In genomic region chr1:1833456-1833855, GRCh38 we compare ENCODE assay signal across 11 cellular contexts. TPM values are rescaled to one million over a fixed set of nuclear protein-coding genes. Genes with fewer than 3 reads are reported as not detected.
DNase-seq lines count a peak whose midpoint lies in the region; ATAC-seq and TF ChIP-seq lines count a peak whose summit lies in the region.
"Had no signal": no experiment of that assay in that cellular context is flagged by ENCODE, and none has a peak within 500 bp of the region (broad histone marks: within the 10 kb centered on the region; RNA-seq: fewer than 3 reads in every experiment).

No MANE protein-coding gene starts in this region.

- no peaks in the 10 kb centered on the region for H3K27me3 ChIP-seq in GM23338 (ENCODE audit: insufficient read depth)
- H3K27me3 ChIP-seq in left ventricle myocardium inferior (ENCODE audit: low read depth): no peaks in the 10 kb centered on the region
- no peaks in the 10 kb centered on the region for H3K27me3 ChIP-seq in prostate gland (replicated peaks; ENCODE audit: insufficient read depth)
- H3K27me3 ChIP-seq: upper lobe of right lung had no signal

- no peak; the same call in 2 of the 3 replicates for ATAC-seq in GM23338
- ATAC-seq in activated B cell treated with CpG ODN at 0.5 μM for 24 hours (ENCODE audit: low read depth): peak; percentile 76
- no peak for ATAC-seq in GM21515 (IDR thresholded peaks at IDR 0.05; ENCODE audit: unreplicated experiment)
- no peak for ATAC-seq in GM19035 (IDR thresholded peaks at IDR 0.05; ENCODE audit: unreplicated experiment)

- H3K4me3 ChIP-seq in GM23338 (no peak overlapping the region), left ventricle myocardium inferior (no peak overlapping the region), prostate gland (no peak overlapping the region)
- H3K4me3 ChIP-seq: upper lobe of right lung had no signal

- peaks cover 34% of the 10 kb centered on the region for H3F3A ChIP-seq in GM23338 (replicated peaks; ENCODE audit: low read depth)

- H3K79me2 ChIP-seq in GM23338 (replicated peaks; ENCODE audit: insufficient read depth): peaks cover 100% of the 10 kb centered on the region

- WGBS in prostate gland: 62% methylated on average over 10 of the region's 10 CpGs

- H3K27ac ChIP-seq in GM23338 (ENCODE audit: low read depth) (peak overlapping the region; percentile 76; the same call in 1 of the 2 replicates), left ventricle myocardium inferior (replicated peaks) (peak overlapping the region; percentile 38), prostate gland (peak overlapping the region; percentile 29 to 35)
- H3K27ac ChIP-seq: upper lobe of right lung had no signal

- H3K27me3 Mint-ChIP-seq in GM23338 (ENCODE audit: insufficient read depth, low read depth, poor library complexity): peaks cover 7% of the 10 kb centered on the region
- H3K27me3 Mint-ChIP-seq in activated B cell treated with CpG ODN at 0.5 μM for 24 hours: no peaks in the 10 kb centered on the region
- H3K27me3 Mint-ChIP-seq in MCF 10A (ENCODE audit: insufficient read depth, unreplicated experiment): no peaks in the 10 kb centered on the region

- H4K20me1 ChIP-seq in GM23338 (replicated peaks; ENCODE audit: insufficient read depth): peaks cover 46% of the 10 kb centered on the region

- H3K4me1 ChIP-seq in GM23338 (ENCODE audit: insufficient read depth) (0 out of 2 replicates have a peak, but pooled peaks cover 5% of the 10 kb centered on the region), left ventricle myocardium inferior (peaks cover 36% of the 10 kb centered on the region), prostate gland (replicated peaks) (peaks cover 12% of the 10 kb centered on the region)

- TF ChIP-seq POLR2A in prostate gland (IDR thresholded peaks at IDR 0.05): no peak

- H2AFZ ChIP-seq in GM23338: no peak overlapping the region

- intact Hi-C loops in activated B cell treated with CpG ODN at 0.5 μM for 24 hours (cut with micrococcal nuclease): loop anchor here (2.0 to 5.0 kb wide), 3 partner anchors 13 to 56 kb away; partner anchors contain the start of gene NADK
- intact Hi-C loops in left ventricle myocardium inferior (cut with micrococcal nuclease): no loop called here
- intact Hi-C loops in prostate gland (cut with DNase I): no loop called here
- intact Hi-C loops in MCF 10A (cut with micrococcal nuclease): no loop called here

- no peaks in the 10 kb centered on the region for H3K9me3 Mint-ChIP-seq in GM23338
- H3K9me3 Mint-ChIP-seq in activated B cell treated with CpG ODN at 0.5 μM for 24 hours: no peaks in the 10 kb centered on the region
- H3K9me3 Mint-ChIP-seq in MCF 10A (ENCODE audit: unreplicated experiment): no peaks in the 10 kb centered on the region
- H3K9me3 Mint-ChIP-seq: T-helper 1 cell treated with Interleukin-12 subunit alpha and Interleukin-12 subunit beta and Interleukin-4 antibody, amounts not matched to agents 30 μg/mL and 1 μg/mL, for 36 hours had no signal

- BruUV-seq in MCF 10A (replicated peaks; lab: Mats Ljungman, UMichigan): no TSS peak

- peaks cover 67% of the 10 kb centered on the region for H3K36me3 Mint-ChIP-seq in GM23338 (ENCODE audit: low read depth)
- peaks cover 62% of the 10 kb centered on the region for H3K36me3 Mint-ChIP-seq in activated B cell treated with CpG ODN at 0.5 μM for 24 hours (ENCODE audit: low read depth)
- peaks cover 62% of the 10 kb centered on the region for H3K36me3 Mint-ChIP-seq in MCF 10A (ENCODE audit: insufficient read depth, unreplicated experiment)

- H3K27ac Mint-ChIP-seq in GM23338 (peak overlapping the region; percentile 38), activated B cell treated with CpG ODN at 0.5 μM for 24 hours (peak overlapping the region; percentile 83), MCF 10A (ENCODE audit: low read depth, unreplicated experiment) (no peak overlapping the region)

- no peak for TF ChIP-seq CTCF in GM23338 (conservative IDR thresholded peaks at IDR 0.05; ENCODE audit: low read depth in 2 of 2)
- no peak for TF ChIP-seq CTCF in activated B cell treated with CpG ODN at 0.5 μM for 24 hours (IDR thresholded peaks at IDR 0.05)
- no peak for TF ChIP-seq CTCF in left ventricle myocardium inferior (IDR thresholded peaks at IDR 0.05; ENCODE audit: borderline replicate concordance)
- TF ChIP-seq CTCF in prostate gland (IDR thresholded peaks at IDR 0.05): no peak
- TF ChIP-seq CTCF in MCF 10A (IDR thresholded peaks at IDR 0.05; ENCODE audit: unreplicated experiment): no peak

- no peak overlapping the region for H3K4me2 ChIP-seq in GM23338

- CTCF ChIA-PET in activated B cell treated with CpG ODN at 0.5 μM for 24 hours (lab: Charles Lee) (interaction anchor here (1.2 kb wide), 1 partner anchor 72 kb away, joined by 4 read pairs; no protein-coding TSS in a partner anchor), MCF 10A (lab: Yijun Ruan, JAX) (interaction anchor here (0.8 kb wide), 1 partner anchor 74 kb away, joined by 3 read pairs; no protein-coding TSS in a partner anchor)

- no peak overlapping the region for H3K4me3 Mint-ChIP-seq in GM23338
- peak overlapping the region; percentile 74 for H3K4me3 Mint-ChIP-seq in activated B cell treated with CpG ODN at 0.5 μM for 24 hours
- no peak overlapping the region for H3K4me3 Mint-ChIP-seq in MCF 10A (ENCODE audit: unreplicated experiment)
- H3K4me3 Mint-ChIP-seq: T-helper 1 cell treated with Interleukin-12 subunit alpha and Interleukin-12 subunit beta and Interleukin-4 antibody, amounts not matched to agents 30 μg/mL and 1 μg/mL, for 36 hours had no signal

- peaks cover 18% of the 10 kb centered on the region for H3K4me1 Mint-ChIP-seq in GM23338
- peaks cover 58% of the 10 kb centered on the region for H3K4me1 Mint-ChIP-seq in activated B cell treated with CpG ODN at 0.5 μM for 24 hours
- peaks cover 21% of the 10 kb centered on the region for H3K4me1 Mint-ChIP-seq in MCF 10A (ENCODE audit: insufficient read depth, unreplicated experiment)

- POLR2A ChIA-PET in activated B cell treated with CpG ODN at 0.5 μM for 24 hours (lab: Charles Lee) (interaction anchor here (0.9 to 1.2 kb wide), 6 partner anchors 10 to 58 kb away, joined by 3 to 7 read pairs (median 4); no protein-coding TSS in a partner anchor), MCF 10A (lab: Yijun Ruan, JAX) (interaction anchor here (0.6 kb wide), 1 partner anchor 20 kb away, joined by 3 read pairs; no protein-coding TSS in a partner anchor)

- DNase-seq in GM23338 (ENCODE audit: low spot score) (no peak), activated B cell treated with CpG ODN at 0.5 μM for 24 hours (no peak), left ventricle myocardium inferior (no peak), prostate gland (ENCODE audit: low spot score) (peak; percentile 53), MCF 10A (ENCODE audit: unreplicated experiment) (no peak)
- DNase-seq: Calu3, NCI-H748 treated with DMSO at 0.1 percent for 48 hours, upper lobe of right lung had no signal

- H3K9me2 ChIP-seq in GM23338 (ENCODE audit: insufficient read depth): no peaks in the 10 kb centered on the region

- H3K9me3 ChIP-seq in left ventricle myocardium inferior (replicated peaks) (no peaks in the 10 kb centered on the region), prostate gland (no peaks in the 10 kb centered on the region)
- H3K9me3 ChIP-seq: upper lobe of right lung had no signal

- H3K36me3 ChIP-seq in GM23338 (ENCODE audit: insufficient read depth) (peaks cover 7% of the 10 kb centered on the region; the same call in 1 of the 2 replicates), left ventricle myocardium inferior (peaks cover 24% of the 10 kb centered on the region), prostate gland (no peaks in the 10 kb centered on the region)

TF ChIP-seq in GM23338, 12 proteins besides CTCF, POLR2A, EP300 and RAD21:
- TF ChIP-seq EZH2phosphoT487 (IDR thresholded peaks at IDR 0.05; ENCODE audit: unreplicated experiment) (no peak), JUNB (IDR thresholded peaks at IDR 0.05; ENCODE audit: unreplicated experiment) (no peak), POLR2AphosphoS5 (IDR thresholded peaks at IDR 0.05; ENCODE audit: low read depth) (no peak), NANOG (IDR thresholded peaks at IDR 0.05; ENCODE audit: borderline replicate concordance) (no peak), ETS1 (IDR thresholded peaks at IDR 0.05) (no peak), STAT1 (IDR thresholded peaks at IDR 0.05; ENCODE audit: unreplicated experiment) (no peak)

RNA-seq across cellular contexts. Expression of gene NADK, which starts 55.2 kb away (rescaled TPM):
- total RNA-seq in GM23338 (2014; rRNA removed; shearing (Covaris generic)): 62.8 and 73.2 TPM in 2 replicates
- polyA plus RNA-seq in GM23338 (2016; fragmentation: Nextera tagmentation; extraction: Ambion mirVana): 45.3 and 47.2 TPM in 2 replicates
- total RNA-seq in activated B cell treated with CpG ODN at 0.5 μM for 24 hours (106 and 122 TPM in 2 replicates), left ventricle myocardium inferior (25.3 TPM), prostate gland (10 to 100 TPM; 64.5 to 91.1 TPM), MCF 10A (2022) (106 and 107 TPM in 2 replicates)

RNA-seq across cellular contexts. Expression of gene GNB1, which starts 57.4 kb away (rescaled TPM):
- total RNA-seq in GM23338 (2014; rRNA removed; shearing (Covaris generic)): 138 and 147 TPM in 2 replicates
- 65.4 and 78.6 TPM in 2 replicates for polyA plus RNA-seq in GM23338 (2016; fragmentation: Nextera tagmentation; extraction: Ambion mirVana)
- 266 and 302 TPM in 2 replicates for total RNA-seq in activated B cell treated with CpG ODN at 0.5 μM for 24 hours
- 158 TPM for total RNA-seq in left ventricle myocardium inferior
- 100 to 1,000 TPM; 163 to 233 TPM for total RNA-seq in prostate gland
- 426 and 430 TPM in 2 replicates for total RNA-seq in MCF 10A (2022)
